Comparison of ENCODE assay signal across 8 cellular contexts in genomic region chr6:37819177-37819801, GRCh38. TPM values are rescaled to one million over a fixed set of nuclear protein-coding genes. Genes with fewer than 3 reads are reported as not detected.
A peak's percentile ranks its signal among the peaks of the same experiment; 100 is the strongest.
DNase-seq lines count a peak whose midpoint lies in the region; ATAC-seq, FAIRE-seq and TF ChIP-seq lines count a peak whose summit lies in the region.

A gene with protein sequence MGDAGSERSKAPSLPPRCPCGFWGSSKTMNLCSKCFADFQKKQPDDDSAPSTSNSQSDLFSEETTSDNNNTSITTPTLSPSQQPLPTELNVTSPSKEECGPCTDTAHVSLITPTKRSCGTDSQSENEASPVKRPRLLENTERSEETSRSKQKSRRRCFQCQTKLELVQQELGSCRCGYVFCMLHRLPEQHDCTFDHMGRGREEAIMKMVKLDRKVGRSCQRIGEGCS (plus strand): TSS chr6:37819727. CDS start chr6:37819946, 219 bp downstream.

- peaks cover 0 to 2% (median 0%) of the 10 kb centered on the region in 3 donors for H3K27me3 Mint-ChIP-seq in CD14-positive monocyte (ENCODE audit: low read depth in 3 of 3)

- peak; percentile 69 to 87 for TF ChIP-seq POLR2A in HepG2 (IDR thresholded peaks at IDR 0.05; ENCODE audit: insufficient read depth in 1 of 2, low read depth in 2 of 2, low read length in 2 of 2)

- intact Hi-C loops in CD14-positive monocyte (cut with micrococcal nuclease) (no loop called here), HepG2 (cut with micrococcal nuclease; ENCODE audit: unreplicated experiment) (loop anchor here (1.0 kb wide), 1 partner anchor 20 kb away; no protein-coding TSS in a partner anchor)

- H2AFZ ChIP-seq in HepG2 (ENCODE audit: low read length), result peak within 1 kb of the TSS; percentile 67

- H3K4me1 ChIP-seq in HepG2 (ENCODE audit: insufficient read depth, low read length), result peaks cover 66% of the 10 kb centered on the region

- no peaks in the 10 kb centered on the region; a peak in 1 of 5 replicates for H3K27me3 ChIP-seq in HepG2 (ENCODE audit: control insufficient read depth in 1 of 2, insufficient read depth in 2 of 2, low read length in 2 of 2)

- in situ Hi-C loops in HepG2 (cut with HindIII; ENCODE audit: extremely low pct_ligation_motif_present, low pct_unique_long_range_greater_than_20kb), result no loop called here

- TF ChIP-seq RAD21 in HepG2 (CRISPR knock-in tag; IDR thresholded peaks at IDR 0.05), result peak; percentile 35; the same call in 1 of the 2 replicates

- no TSS peak for BruUV-seq in HepG2 (replicated peaks; lab: Mats Ljungman, UMichigan)

- 1% methylated on average over 37 of the region's 64 CpGs for WGBS in HepG2 (ENCODE audit: low lambda C conversion rate)

- FAIRE-seq in HepG2 (lab: Jason Lieb, UNC), result no peak

- H3K27ac ChIP-seq in HepG2 (ENCODE audit: extremely low read length, insufficient read depth, low read length), result peak within 1 kb of the TSS; percentile 98

- CTCF ChIA-PET in HepG2 (lab: Yijun Ruan, JAX; ENCODE audit: low intra/inter-chr PET ratio, low total read pairs), result no interaction called here

- peak within 1 kb of the TSS; percentile 94 to 97 for H3K4me3 Mint-ChIP-seq in CD14-positive monocyte

- POLR2A ChIA-PET in HepG2 (lab: Yijun Ruan, JAX), result interaction anchor here (0.6 to 3.7 kb wide), 25 partner anchors 8 to 820 kb away, joined by 3 to 73 read pairs (median 6); no protein-coding TSS in a partner anchor

- no peaks in the 10 kb centered on the region for H3K9me3 Mint-ChIP-seq in CD14-positive monocyte

- no peaks in the 10 kb centered on the region for H3K9me3 ChIP-seq in HepG2 (ENCODE audit: low read length)

- peak within 1 kb of the TSS; percentile 86 to 93 (median 90) for H3K4me3 ChIP-seq in HepG2 (replicated peaks in 1 of 3; ENCODE audit: insufficient read depth in 1 of 3, low read depth in 2 of 3, low read length in 3 of 3)

- peak within 1 kb of the TSS; percentile 98 for H3K9ac ChIP-seq in HepG2 (ENCODE audit: insufficient read depth, low read depth, low read length)

- peak within 1 kb of the TSS; percentile 89 for H3K4me2 ChIP-seq in HepG2 (ENCODE audit: low read depth, low read length)

- TF ChIP-seq CTCF in CD14-positive monocyte (IDR thresholded peaks at IDR 0.05), result no peak
- TF ChIP-seq CTCF in HepG2 (CRISPR knock-in tag; IDR thresholded peaks at IDR 0.05), result no peak

- TF ChIP-seq EP300 in HepG2 (IDR thresholded peaks at IDR 0.05; ENCODE audit: low read depth in 2 of 2, low read length in 2 of 2) (peak in 1 of 2 experiments; percentile 10; a peak in 1 of 4 replicates), HepG2 (CRISPR knock-in tag; IDR thresholded peaks at IDR 0.05; ENCODE audit: borderline replicate concordance) (no peak)

- H3K79me2 ChIP-seq in HepG2 (ENCODE audit: insufficient read depth, low read length), result peaks cover 42% of the 10 kb centered on the region

- DNase-seq in CD14-positive monocyte (ENCODE audit: low spot score) (peak; percentile 97), NCI-H774 (lab: John Stamatoyannopoulos, UW) (peak; percentile 95), dermis blood vessel endothelial cell (peak; percentile 98), HepG2 (ENCODE audit: low spot score) (peak; percentile 95)
- peak; percentile 94 to 95 for DNase-seq in activated CD4-positive, alpha-beta T cell treated with anti-CD3 and anti-CD28 coated beads, Interleukin-2, amount 50 U/mL, for 48 hours
- peak; percentile 89 to 92 for DNase-seq in stimulated activated CD4-positive, alpha-beta T cell treated with anti-CD3 and anti-CD28 coated beads, Interleukin-2, amount 100 ng/mL, for 48 hours

- no peaks in the 10 kb centered on the region for H3K36me3 ChIP-seq in HepG2 (replicated peaks in 1 of 2; ENCODE audit: control insufficient read depth in 1 of 2, insufficient read depth in 2 of 2, low read length in 2 of 2)

- peaks cover 38% of the 10 kb centered on the region for H3K4me1 Mint-ChIP-seq in CD14-positive monocyte

- H4K20me1 ChIP-seq in HepG2 (ENCODE audit: insufficient read depth, low read length), result peaks cover 33% of the 10 kb centered on the region

- ATAC-seq in GM19438 (IDR thresholded peaks at IDR 0.05; ENCODE audit: low read depth, unreplicated experiment) (peak; percentile 80), HG03571 (IDR thresholded peaks at IDR 0.05; ENCODE audit: unreplicated experiment) (peak; percentile 83), HepG2 (peak; percentile 83)

- peaks cover 4 to 5% of the 10 kb centered on the region in 2 donors for H3K36me3 Mint-ChIP-seq in CD14-positive monocyte

- H3K27ac Mint-ChIP-seq in CD14-positive monocyte, result peak within 1 kb of the TSS; percentile 97 to 100 (median 99)

TF ChIP-seq in HepG2, 621 proteins besides CTCF, POLR2A, EP300 and RAD21 (continues in another document):
- TF ChIP-seq, protein P1, sequence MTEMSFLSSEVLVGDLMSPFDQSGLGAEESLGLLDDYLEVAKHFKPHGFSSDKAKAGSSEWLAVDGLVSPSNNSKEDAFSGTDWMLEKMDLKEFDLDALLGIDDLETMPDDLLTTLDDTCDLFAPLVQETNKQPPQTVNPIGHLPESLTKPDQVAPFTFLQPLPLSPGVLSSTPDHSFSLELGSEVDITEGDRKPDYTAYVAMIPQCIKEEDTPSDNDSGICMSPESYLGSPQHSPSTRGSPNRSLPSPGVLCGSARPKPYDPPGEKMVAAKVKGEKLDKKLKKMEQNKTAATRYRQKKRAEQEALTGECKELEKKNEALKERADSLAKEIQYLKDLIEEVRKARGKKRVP (CRISPR knock-in tag; IDR thresholded peaks at IDR 0.05), result peak in 1 of 2 experiments; percentile 23; a peak in 1 of 4 replicates
- no peak for TF ChIP-seq ATAD3A (CRISPR knock-in tag; IDR thresholded peaks at IDR 0.05)
- TF ChIP-seq PTBP1 (IDR thresholded peaks at IDR 0.05; ENCODE audit: low read depth, low read length, poor library complexity, severe bottlenecking), result no peak
- TF ChIP-seq CREB1 (IDR thresholded peaks at IDR 0.05), result 0 out of 2 replicates have a peak, but pooled peaks have one; percentile 25
- peak; percentile 73 for TF ChIP-seq CREB1 (CRISPR knock-in tag; IDR thresholded peaks at IDR 0.05)
- TF ChIP-seq HNRNPK (IDR thresholded peaks at IDR 0.05; ENCODE audit: low read depth, low read length, poor library complexity, severe bottlenecking), result peak; percentile 99
- TF ChIP-seq NFKBIZ (CRISPR knock-in tag; IDR thresholded peaks at IDR 0.05), result peak; percentile 24; the same call in 1 of the 2 replicates
- peak; percentile 88; the same call in 1 of the 2 replicates for TF ChIP-seq ZFP1 (CRISPR knock-in tag; IDR thresholded peaks at IDR 0.05)
- TF ChIP-seq, protein P2, sequence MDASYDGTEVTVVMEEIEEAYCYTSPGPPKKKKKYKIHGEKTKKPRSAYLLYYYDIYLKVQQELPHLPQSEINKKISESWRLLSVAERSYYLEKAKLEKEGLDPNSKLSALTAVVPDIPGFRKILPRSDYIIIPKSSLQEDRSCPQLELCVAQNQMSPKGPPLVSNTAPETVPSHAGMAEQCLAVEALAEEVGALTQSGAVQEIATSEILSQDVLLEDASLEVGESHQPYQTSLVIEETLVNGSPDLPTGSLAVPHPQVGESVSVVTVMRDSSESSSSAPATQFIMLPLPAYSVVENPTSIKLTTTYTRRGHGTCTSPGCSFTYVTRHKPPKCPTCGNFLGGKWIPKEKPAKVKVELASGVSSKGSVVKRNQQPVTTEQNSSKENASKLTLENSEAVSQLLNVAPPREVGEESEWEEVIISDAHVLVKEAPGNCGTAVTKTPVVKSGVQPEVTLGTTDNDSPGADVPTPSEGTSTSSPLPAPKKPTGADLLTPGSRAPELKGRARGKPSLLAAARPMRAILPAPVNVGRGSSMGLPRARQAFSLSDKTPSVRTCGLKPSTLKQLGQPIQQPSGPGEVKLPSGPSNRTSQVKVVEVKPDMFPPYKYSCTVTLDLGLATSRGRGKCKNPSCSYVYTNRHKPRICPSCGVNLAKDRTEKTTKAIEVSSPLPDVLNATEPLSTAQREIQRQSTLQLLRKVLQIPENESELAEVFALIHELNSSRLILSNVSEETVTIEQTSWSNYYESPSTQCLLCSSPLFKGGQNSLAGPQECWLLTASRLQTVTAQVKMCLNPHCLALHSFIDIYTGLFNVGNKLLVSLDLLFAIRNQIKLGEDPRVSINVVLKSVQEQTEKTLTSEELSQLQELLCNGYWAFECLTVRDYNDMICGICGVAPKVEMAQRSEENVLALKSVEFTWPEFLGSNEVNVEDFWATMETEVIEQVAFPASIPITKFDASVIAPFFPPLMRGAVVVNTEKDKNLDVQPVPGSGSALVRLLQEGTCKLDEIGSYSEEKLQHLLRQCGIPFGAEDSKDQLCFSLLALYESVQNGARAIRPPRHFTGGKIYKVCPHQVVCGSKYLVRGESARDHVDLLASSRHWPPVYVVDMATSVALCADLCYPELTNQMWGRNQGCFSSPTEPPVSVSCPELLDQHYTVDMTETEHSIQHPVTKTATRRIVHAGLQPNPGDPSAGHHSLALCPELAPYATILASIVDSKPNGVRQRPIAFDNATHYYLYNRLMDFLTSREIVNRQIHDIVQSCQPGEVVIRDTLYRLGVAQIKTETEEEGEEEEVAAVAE (CRISPR knock-in tag; IDR thresholded peaks at IDR 0.05; ENCODE audit: borderline replicate concordance), result peak; percentile 64; the same call in 1 of the 2 replicates

RNA-seq across cellular contexts. Expression of the gene that starts here (rescaled TPM):
- polyA plus RNA-seq in CD14-positive monocyte, result 10 to 100 TPM; 11.5 to 11.7 TPM
- 16.7 and 28.2 TPM in 2 replicates for total RNA-seq in dermis blood vessel endothelial cell
- total RNA-seq in HepG2 (2016; rRNA removed; fragmentation: Illumina TruSeq; extraction: Trizol), result 16.4 and 18.9 TPM in 2 replicates
- 5.8 and 9.0 TPM in 2 replicates for total RNA-seq in HepG2 (2016; cell fraction: cytosol; rRNA removed; fragmentation: Illumina TruSeq; extraction: Trizol; ENCODE audit: low read depth)
- 14.6 and 17.0 TPM in 2 replicates for total RNA-seq in HepG2 (2016; cell fraction: insoluble cytoplasmic fraction; rRNA removed; fragmentation: Illumina TruSeq; extraction: Trizol)
- total RNA-seq in HepG2 (2016; cell fraction: membrane; rRNA removed; fragmentation: Illumina TruSeq; extraction: Trizol), result 18.4 and 18.8 TPM in 2 replicates
- total RNA-seq in HepG2 (2016; cell fraction: nucleus; rRNA removed; fragmentation: Illumina TruSeq; extraction: Trizol), result 15.4 and 17.1 TPM in 2 replicates
- 17.1 and 18.6 TPM in 2 replicates for polyA plus RNA-seq in HepG2 (2011; rRNA removed)
- polyA plus RNA-seq in HepG2 (2011; cell fraction: cytosol; rRNA removed), result 16.2 and 21.9 TPM in 2 replicates
- polyA plus RNA-seq in HepG2 (2011; cell fraction: nucleus; rRNA removed), result 10.7 and 11.5 TPM in 2 replicates
- 101 and 105 TPM in 2 replicates for polyA plus RNA-seq in HepG2 (2012)
- 25.4 and 26.8 TPM in 2 replicates for polyA plus RNA-seq in HepG2 (2016; cell fraction: cytosol; fragmentation: Illumina TruSeq; extraction: Trizol; ENCODE audit: low read depth)
- 56.7 and 68.8 TPM in 2 replicates for polyA plus RNA-seq in HepG2 (2016; cell fraction: insoluble cytoplasmic fraction; fragmentation: Illumina TruSeq; extraction: Trizol; ENCODE audit: low read depth)
- 36.3 and 43.5 TPM in 2 replicates for polyA plus RNA-seq in HepG2 (2016; cell fraction: membrane; fragmentation: Illumina TruSeq; extraction: Trizol; ENCODE audit: low read depth)
- polyA plus RNA-seq in HepG2 (2016; cell fraction: nucleus; fragmentation: Illumina TruSeq; extraction: Trizol; ENCODE audit: insufficient read depth, low read depth), result 49.1 and 59.9 TPM in 2 replicates
- polyA minus RNA-seq in HepG2 (2011; rRNA and poly(A)+ RNA removed; ENCODE audit: low replicate concordance), result 8.2 and 21.8 TPM in 2 replicates
- 18.6 and 29.8 TPM in 2 replicates for polyA minus RNA-seq in HepG2 (2011; cell fraction: cytosol; rRNA and poly(A)+ RNA removed)
- polyA minus RNA-seq in HepG2 (2011; cell fraction: nucleus; rRNA and poly(A)+ RNA removed), result 20.0 and 35.3 TPM in 2 replicates

Comparison
In these comparisons a context has a peak if more than half of its experiments do, and no peak if none do; other contexts are left out.
1. Peak in every context shown above with its lines: DNase-seq, ATAC-seq, H3K4me3 ChIP-seq and H3K27ac ChIP-seq.